1 cellular context compared by ENCODE assay signal in the genomic region with DNA sequence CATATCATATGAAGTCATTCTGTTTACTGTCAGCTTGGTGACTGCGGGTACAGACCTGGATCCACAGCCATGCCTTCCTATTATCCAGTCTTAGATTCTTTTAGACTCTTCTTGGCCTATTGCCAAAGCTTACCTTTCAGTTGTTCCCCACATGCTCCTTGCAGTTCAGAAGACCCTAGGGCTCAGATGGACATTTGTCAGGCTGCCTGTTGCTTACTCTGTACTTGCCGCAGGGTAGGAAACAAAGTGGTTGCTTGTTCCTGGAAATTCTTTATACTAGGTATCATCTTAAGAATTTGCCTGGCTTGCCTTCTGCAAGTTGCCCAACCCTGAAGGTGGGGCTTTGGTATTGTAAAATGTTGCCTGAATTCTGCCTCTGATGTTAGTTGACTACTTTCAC.
TF ChIP-seq lines count a peak whose summit lies in the region.

No MANE protein-coding gene starts in this region.

TF ChIP-seq in WTC11, 78 proteins besides CTCF, POLR2A, EP300 and RAD21 (continued from another document):
- no peak for TF ChIP-seq ESRRA (CRISPR knock-in tag; IDR thresholded peaks at IDR 0.05; ENCODE audit: borderline replicate concordance)
- TF ChIP-seq ZNF219 (CRISPR knock-in tag; IDR thresholded peaks at IDR 0.05; ENCODE audit: borderline replicate concordance) = no peak
